8 cellular contexts compared by ENCODE assay signal in the genomic region with DNA sequence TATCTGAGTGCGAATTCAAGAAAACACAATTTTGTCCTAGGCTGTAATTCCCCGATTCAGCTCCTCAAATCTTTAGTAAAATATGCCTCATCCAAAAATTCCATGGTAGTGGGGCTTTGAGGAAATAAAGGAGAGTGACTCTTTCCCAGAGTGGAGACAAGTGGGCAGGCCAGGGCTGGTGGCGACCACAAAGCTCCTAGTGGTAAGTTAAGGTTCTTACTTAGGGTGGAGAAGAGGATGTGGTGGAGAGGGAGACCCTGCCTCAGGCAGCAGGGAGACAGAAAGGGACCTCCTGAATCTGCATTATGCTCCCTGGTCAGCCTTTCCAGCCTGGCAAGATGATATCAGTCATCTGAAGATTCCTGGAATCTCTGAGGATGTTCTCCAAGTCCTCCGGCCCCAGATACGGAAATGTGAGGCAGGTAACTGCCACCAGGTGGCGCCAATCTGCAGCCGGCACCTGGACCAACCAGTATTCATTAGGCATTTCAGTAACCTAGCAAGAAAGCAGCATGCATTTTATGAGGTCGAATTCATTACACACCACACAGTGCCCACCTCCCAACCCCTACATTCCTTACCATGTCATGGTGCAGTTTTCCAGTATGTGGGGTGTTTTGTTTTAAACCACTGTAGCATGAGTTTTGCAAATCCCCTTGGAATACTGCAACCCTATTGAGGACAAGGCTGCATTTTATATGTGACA.
DNase-seq lines count a peak whose midpoint lies in the region; ATAC-seq and TF ChIP-seq lines count a peak whose summit lies in the region.

No MANE protein-coding gene starts in this region.

- no peak overlapping the region for H3K27ac ChIP-seq in OCI-LY7 (ENCODE audit: low read depth, low read length, poor library complexity, severe bottlenecking)

- DNase-seq in AG08395 (ENCODE audit: low spot score), result peak; percentile 50
- peak; percentile 51 for DNase-seq in OCI-LY7 (ENCODE audit: low spot score)
- DNase-seq in activated T-cell treated with anti-CD3 and anti-CD28 coated beads, Interleukin-2, amount 50 U/mL, for 48 hours, result peak; percentile 61 to 70
- DNase-seq in germinal center (ENCODE audit: low spot score), result peak; percentile 53
- peak; percentile 50 for DNase-seq in progenitor cell of endocrine pancreas (ENCODE audit: low spot score, unreplicated experiment)
- no peak for DNase-seq in NCI-H187 treated with DMSO at 0.1 percent for 48 hours (lab: John Stamatoyannopoulos, UW)

- H3K27me3 Mint-ChIP-seq in progenitor cell of endocrine pancreas, result no peaks in the 10 kb centered on the region

- TF ChIP-seq CTCF in OCI-LY7 (conservative IDR thresholded peaks at IDR 0.05; ENCODE audit: low read length) (peak; percentile 98), progenitor cell of endocrine pancreas (IDR thresholded peaks at IDR 0.05; ENCODE audit: unreplicated experiment) (peak; percentile 91)

- no TSS peak for BruUV-seq in OCI-LY7 (replicated peaks; lab: Mats Ljungman, UMichigan)

- CTCF ChIA-PET in OCI-LY7 (lab: Charles Lee; ENCODE audit: unreplicated experiment), result no interaction called here

- H3K9me3 Mint-ChIP-seq in progenitor cell of endocrine pancreas (ENCODE audit: low read depth), result no peaks in the 10 kb centered on the region

- no peaks in the 10 kb centered on the region for H3K4me1 ChIP-seq in OCI-LY7 (ENCODE audit: insufficient read depth, low read length, poor library complexity, severe bottlenecking)

- no peak overlapping the region for H2AFZ ChIP-seq in OCI-LY7 (ENCODE audit: low read length)

- no peaks in the 10 kb centered on the region for H3K36me3 Mint-ChIP-seq in progenitor cell of endocrine pancreas (ENCODE audit: insufficient read depth)

- no peaks in the 10 kb centered on the region for H3K9me2 ChIP-seq in OCI-LY7 (ENCODE audit: insufficient read depth, low read length)

- H3K4me3 ChIP-seq in OCI-LY7 (ENCODE audit: low read depth, low read length, poor library complexity, severe bottlenecking), result no peak overlapping the region

- no peaks in the 10 kb centered on the region for H3K9me3 ChIP-seq in OCI-LY7 (ENCODE audit: low read length)

- no peak overlapping the region for H3K4me3 Mint-ChIP-seq in progenitor cell of endocrine pancreas (ENCODE audit: low read depth)

- intact Hi-C loops in OCI-LY7 (cut with micrococcal nuclease; ENCODE audit: unreplicated experiment), result loop anchor here (2.0 to 5.0 kb wide), 5 partner anchors 146 to 542 kb away; no protein-coding TSS in a partner anchor

- no peak overlapping the region for H3K4me2 ChIP-seq in OCI-LY7 (ENCODE audit: low read length)

- H3K27ac Mint-ChIP-seq in progenitor cell of endocrine pancreas, result no peak overlapping the region

- ATAC-seq in GM18502 (IDR thresholded peaks at IDR 0.05; ENCODE audit: poor library complexity, unreplicated experiment) (peak; percentile 84), HG03378 (IDR thresholded peaks at IDR 0.05; ENCODE audit: unreplicated experiment) (peak; percentile 88)

- H3K79me2 ChIP-seq in OCI-LY7 (ENCODE audit: insufficient read depth, low read depth, low read length), result no peaks in the 10 kb centered on the region

- peaks cover 10% of the 10 kb centered on the region for H3K4me1 Mint-ChIP-seq in progenitor cell of endocrine pancreas (ENCODE audit: low read depth)

- H3K36me3 ChIP-seq in OCI-LY7 (ENCODE audit: insufficient read depth, low read length), result no peaks in the 10 kb centered on the region

- H4K20me1 ChIP-seq in OCI-LY7 (ENCODE audit: insufficient read depth, low read length), result no peaks in the 10 kb centered on the region

- POLR2A ChIA-PET in OCI-LY7 (lab: Charles Lee), result no interaction called here
